ENCODE assay signal across 10 cellular contexts in the genomic region with DNA sequence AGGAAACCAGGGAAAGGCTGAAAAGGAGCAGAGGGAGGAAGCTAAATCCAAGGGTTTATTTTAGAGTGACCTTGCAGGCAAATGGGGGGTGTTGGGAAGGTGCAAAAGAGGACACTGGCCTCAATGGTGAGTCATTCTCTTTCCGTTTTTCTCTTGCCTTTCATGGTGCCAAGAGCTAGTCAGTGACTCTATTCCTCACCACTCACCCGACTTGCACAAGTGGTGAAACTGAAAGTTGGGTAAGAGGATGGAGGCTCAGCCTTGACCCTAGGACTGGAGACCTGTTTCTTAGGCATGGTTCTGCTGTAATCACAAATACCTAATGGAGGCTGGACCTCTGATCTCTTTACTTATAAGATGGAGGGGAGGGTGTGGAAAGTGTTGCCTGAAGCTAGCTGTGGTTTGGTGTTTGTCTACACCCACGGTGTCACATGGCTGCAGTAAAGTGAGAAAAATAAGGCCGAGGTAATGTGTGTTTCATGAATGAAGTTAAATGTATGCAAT.
DNase-seq lines count a peak whose midpoint lies in the region; ATAC-seq, FAIRE-seq and TF ChIP-seq lines count a peak whose summit lies in the region.
"Had no signal": no experiment of that assay in that cellular context is flagged by ENCODE, and none has a peak within 500 bp of the region (broad histone marks: within the 10 kb centered on the region; RNA-seq: fewer than 3 reads in every experiment).

No MANE protein-coding gene starts in this region.

- H3K27ac ChIP-seq in AG04450 (ENCODE audit: low read depth, low read length) (no peak overlapping the region), foreskin keratinocyte (no peak overlapping the region)

- H3K27me3 ChIP-seq in AG04450 (ENCODE audit: control insufficient read depth, insufficient read depth, low read length) (peaks cover 11% of the 10 kb centered on the region), foreskin keratinocyte (peaks cover 4% of the 10 kb centered on the region)

- no peak for TF ChIP-seq POLR2A in H54 (IDR thresholded peaks at IDR 0.05; ENCODE audit: low read depth, low read length)

- H3K9me3 ChIP-seq in AG04450 (ENCODE audit: control insufficient read depth, insufficient read depth, low read length) = no peaks in the 10 kb centered on the region

- CTCF ChIA-PET in AG04450 (lab: Charles Lee) = no interaction called here

- no peak for TF ChIP-seq CTCF in AG04450 (IDR thresholded peaks at IDR 0.05; ENCODE audit: low read depth, low read length)
- no peak for TF ChIP-seq CTCF in foreskin keratinocyte (conservative IDR thresholded peaks at IDR 0.05)

- DNase-seq in AG04450 (ENCODE audit: low read depth, low spot score) (peak; percentile 20), H54 (ENCODE audit: insufficient read length, low spot score) (peak; percentile 74), foreskin keratinocyte (peak; percentile 16 to 50), nucleus accumbens (lab: John Stamatoyannopoulos, UW) (no peak), cerebellar nuclear complex (lab: John Stamatoyannopoulos, UW) (no peak), DMS53 (lab: John Stamatoyannopoulos, UW) (no peak)
- DNase-seq in activated effector memory CD4-positive, alpha-beta T cell treated with anti-CD3 and anti-CD28 coated beads, Interleukin-2, amount 50 U/mL, for 16 hours = no peak
- DNase-seq: activated B cell treated with CpG ODN at 0.5 μM for 24 hours, cortex of kidney had no signal

- POLR2A ChIA-PET in AG04450 (lab: Yijun Ruan, JAX) = interaction anchor here (0.7 kb wide), 1 partner anchor 91 kb away, joined by 3 read pairs; no protein-coding TSS in a partner anchor

- FAIRE-seq in H54 (lab: Jason Lieb, UNC) = peak; percentile 79

- H3K4me3 ChIP-seq in AG04450 (ENCODE audit: low read depth, low read length) = no peak overlapping the region

- H3K4me1 ChIP-seq in foreskin keratinocyte = no peaks in the 10 kb centered on the region

- peak; percentile 56; the same call in 2 of the 3 replicates for ATAC-seq in SK-N-SH treated with all-trans-retinoic acid at 6 μM for 48 hours
- ATAC-seq in foreskin keratinocyte = peak; percentile 35

TF ChIP-seq in SK-N-SH treated with all-trans-retinoic acid at 6 μM for 48 hours, 23 proteins besides CTCF, POLR2A, EP300 and RAD21:
- TF ChIP-seq, protein P1, sequence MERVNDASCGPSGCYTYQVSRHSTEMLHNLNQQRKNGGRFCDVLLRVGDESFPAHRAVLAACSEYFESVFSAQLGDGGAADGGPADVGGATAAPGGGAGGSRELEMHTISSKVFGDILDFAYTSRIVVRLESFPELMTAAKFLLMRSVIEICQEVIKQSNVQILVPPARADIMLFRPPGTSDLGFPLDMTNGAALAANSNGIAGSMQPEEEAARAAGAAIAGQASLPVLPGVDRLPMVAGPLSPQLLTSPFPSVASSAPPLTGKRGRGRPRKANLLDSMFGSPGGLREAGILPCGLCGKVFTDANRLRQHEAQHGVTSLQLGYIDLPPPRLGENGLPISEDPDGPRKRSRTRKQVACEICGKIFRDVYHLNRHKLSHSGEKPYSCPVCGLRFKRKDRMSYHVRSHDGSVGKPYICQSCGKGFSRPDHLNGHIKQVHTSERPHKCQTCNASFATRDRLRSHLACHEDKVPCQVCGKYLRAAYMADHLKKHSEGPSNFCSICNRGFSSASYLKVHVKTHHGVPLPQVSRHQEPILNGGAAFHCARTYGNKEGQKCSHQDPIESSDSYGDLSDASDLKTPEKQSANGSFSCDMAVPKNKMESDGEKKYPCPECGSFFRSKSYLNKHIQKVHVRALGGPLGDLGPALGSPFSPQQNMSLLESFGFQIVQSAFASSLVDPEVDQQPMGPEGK (CRISPR knock-in tag; IDR thresholded peaks at IDR 0.05; ENCODE audit: borderline replicate concordance) = no peak
- TF ChIP-seq, protein P2, sequence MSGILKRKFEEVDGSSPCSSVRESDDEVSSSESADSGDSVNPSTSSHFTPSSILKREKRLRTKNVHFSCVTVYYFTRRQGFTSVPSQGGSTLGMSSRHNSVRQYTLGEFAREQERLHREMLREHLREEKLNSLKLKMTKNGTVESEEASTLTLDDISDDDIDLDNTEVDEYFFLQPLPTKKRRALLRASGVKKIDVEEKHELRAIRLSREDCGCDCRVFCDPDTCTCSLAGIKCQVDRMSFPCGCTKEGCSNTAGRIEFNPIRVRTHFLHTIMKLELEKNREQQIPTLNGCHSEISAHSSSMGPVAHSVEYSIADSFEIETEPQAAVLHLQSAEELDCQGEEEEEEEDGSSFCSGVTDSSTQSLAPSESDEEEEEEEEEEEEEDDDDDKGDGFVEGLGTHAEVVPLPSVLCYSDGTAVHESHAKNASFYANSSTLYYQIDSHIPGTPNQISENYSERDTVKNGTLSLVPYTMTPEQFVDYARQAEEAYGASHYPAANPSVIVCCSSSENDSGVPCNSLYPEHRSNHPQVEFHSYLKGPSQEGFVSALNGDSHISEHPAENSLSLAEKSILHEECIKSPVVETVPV (CRISPR knock-in tag; IDR thresholded peaks at IDR 0.05) = no peak
- TF ChIP-seq ESRRG (CRISPR knock-in tag; IDR thresholded peaks at IDR 0.05) (no peak), SNAI2 (CRISPR knock-in tag; IDR thresholded peaks at IDR 0.05) (no peak), ZNF8 (CRISPR knock-in tag; IDR thresholded peaks at IDR 0.05) (no peak), ARNTL (CRISPR knock-in tag; IDR thresholded peaks at IDR 0.05; ENCODE audit: borderline replicate concordance, low read depth) (no peak), ZFP30 (CRISPR knock-in tag; IDR thresholded peaks at IDR 0.05) (no peak), ZNF565 (CRISPR knock-in tag; conservative IDR thresholded peaks at IDR 0.05; ENCODE audit: low read depth) (no peak), ISL1 (CRISPR knock-in tag; IDR thresholded peaks at IDR 0.05) (no peak), TOX (CRISPR knock-in tag; IDR thresholded peaks at IDR 0.05; ENCODE audit: borderline replicate concordance) (no peak), ZNF70 (CRISPR knock-in tag; IDR thresholded peaks at IDR 0.05) (no peak), ZC3H10 (CRISPR knock-in tag; IDR thresholded peaks at IDR 0.05) (no peak), ZFP3 (CRISPR knock-in tag; IDR thresholded peaks at IDR 0.05) (no peak), TCF4 (CRISPR knock-in tag; IDR thresholded peaks at IDR 0.05; ENCODE audit: borderline replicate concordance) (no peak), RARB (CRISPR knock-in tag; IDR thresholded peaks at IDR 0.05) (no peak)
- TF ChIP-seq, protein P3, sequence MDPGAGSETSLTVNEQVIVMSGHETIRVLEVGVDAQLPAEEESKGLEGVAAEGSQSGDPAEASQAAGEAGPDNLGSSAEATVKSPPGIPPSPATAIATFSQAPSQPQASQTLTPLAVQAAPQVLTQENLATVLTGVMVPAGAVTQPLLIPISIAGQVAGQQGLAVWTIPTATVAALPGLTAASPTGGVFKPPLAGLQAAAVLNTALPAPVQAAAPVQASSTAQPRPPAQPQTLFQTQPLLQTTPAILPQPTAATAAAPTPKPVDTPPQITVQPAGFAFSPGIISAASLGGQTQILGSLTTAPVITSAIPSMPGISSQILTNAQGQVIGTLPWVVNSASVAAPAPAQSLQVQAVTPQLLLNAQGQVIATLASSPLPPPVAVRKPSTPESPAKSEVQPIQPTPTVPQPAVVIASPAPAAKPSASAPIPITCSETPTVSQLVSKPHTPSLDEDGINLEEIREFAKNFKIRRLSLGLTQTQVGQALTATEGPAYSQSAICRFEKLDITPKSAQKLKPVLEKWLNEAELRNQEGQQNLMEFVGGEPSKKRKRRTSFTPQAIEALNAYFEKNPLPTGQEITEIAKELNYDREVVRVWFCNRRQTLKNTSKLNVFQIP (CRISPR knock-in tag; IDR thresholded peaks at IDR 0.05; ENCODE audit: borderline replicate concordance, low read depth) = no peak
- TF ChIP-seq, protein P4, sequence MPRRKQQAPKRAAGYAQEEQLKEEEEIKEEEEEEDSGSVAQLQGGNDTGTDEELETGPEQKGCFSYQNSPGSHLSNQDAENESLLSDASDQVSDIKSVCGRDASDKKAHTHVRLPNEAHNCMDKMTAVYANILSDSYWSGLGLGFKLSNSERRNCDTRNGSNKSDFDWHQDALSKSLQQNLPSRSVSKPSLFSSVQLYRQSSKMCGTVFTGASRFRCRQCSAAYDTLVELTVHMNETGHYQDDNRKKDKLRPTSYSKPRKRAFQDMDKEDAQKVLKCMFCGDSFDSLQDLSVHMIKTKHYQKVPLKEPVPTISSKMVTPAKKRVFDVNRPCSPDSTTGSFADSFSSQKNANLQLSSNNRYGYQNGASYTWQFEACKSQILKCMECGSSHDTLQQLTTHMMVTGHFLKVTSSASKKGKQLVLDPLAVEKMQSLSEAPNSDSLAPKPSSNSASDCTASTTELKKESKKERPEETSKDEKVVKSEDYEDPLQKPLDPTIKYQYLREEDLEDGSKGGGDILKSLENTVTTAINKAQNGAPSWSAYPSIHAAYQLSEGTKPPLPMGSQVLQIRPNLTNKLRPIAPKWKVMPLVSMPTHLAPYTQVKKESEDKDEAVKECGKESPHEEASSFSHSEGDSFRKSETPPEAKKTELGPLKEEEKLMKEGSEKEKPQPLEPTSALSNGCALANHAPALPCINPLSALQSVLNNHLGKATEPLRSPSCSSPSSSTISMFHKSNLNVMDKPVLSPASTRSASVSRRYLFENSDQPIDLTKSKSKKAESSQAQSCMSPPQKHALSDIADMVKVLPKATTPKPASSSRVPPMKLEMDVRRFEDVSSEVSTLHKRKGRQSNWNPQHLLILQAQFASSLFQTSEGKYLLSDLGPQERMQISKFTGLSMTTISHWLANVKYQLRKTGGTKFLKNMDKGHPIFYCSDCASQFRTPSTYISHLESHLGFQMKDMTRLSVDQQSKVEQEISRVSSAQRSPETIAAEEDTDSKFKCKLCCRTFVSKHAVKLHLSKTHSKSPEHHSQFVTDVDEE (CRISPR knock-in tag; IDR thresholded peaks at IDR 0.05) = no peak
- TF ChIP-seq, protein P5, sequence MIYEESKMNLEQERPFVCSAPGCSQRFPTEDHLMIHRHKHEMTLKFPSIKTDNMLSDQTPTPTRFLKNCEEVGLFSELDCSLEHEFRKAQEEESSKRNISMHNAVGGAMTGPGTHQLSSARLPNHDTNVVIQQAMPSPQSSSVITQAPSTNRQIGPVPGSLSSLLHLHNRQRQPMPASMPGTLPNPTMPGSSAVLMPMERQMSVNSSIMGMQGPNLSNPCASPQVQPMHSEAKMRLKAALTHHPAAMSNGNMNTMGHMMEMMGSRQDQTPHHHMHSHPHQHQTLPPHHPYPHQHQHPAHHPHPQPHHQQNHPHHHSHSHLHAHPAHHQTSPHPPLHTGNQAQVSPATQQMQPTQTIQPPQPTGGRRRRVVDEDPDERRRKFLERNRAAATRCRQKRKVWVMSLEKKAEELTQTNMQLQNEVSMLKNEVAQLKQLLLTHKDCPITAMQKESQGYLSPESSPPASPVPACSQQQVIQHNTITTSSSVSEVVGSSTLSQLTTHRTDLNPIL (CRISPR knock-in tag; IDR thresholded peaks at IDR 0.05; ENCODE audit: low read depth) = no peak
TF ChIP-seq in SK-N-SH treated with all-trans-retinoic acid at 6 μM for 48 hours: peak in this region for 0.

Comparison
In these comparisons a context has a peak if more than half of its experiments do, and no peak if none do; other contexts are left out.
1. DNase-seq: peak in AG04450 (single experiment), H54 (single experiment) and foreskin keratinocyte (2 of 2); none in nucleus accumbens (0 of 56), cerebellar nuclear complex (0 of 2), activated effector memory CD4-positive, alpha-beta T cell treated with anti-CD3 and anti-CD28 coated beads, Interleukin-2, amount 50 U/mL, for 16 hours (single experiment) and DMS53 (single experiment).